10 cellular contexts compared by ENCODE assay signal in genomic region chr17:28320215-28321061, GRCh38. TPM values are rescaled to one million over a fixed set of nuclear protein-coding genes. Genes with fewer than 3 reads are reported as not detected.
A peak's percentile ranks its signal among the peaks of the same experiment; 100 is the strongest.
DNase-seq lines count a peak whose midpoint lies in the region; TF ChIP-seq lines count a peak whose summit lies in the region.
"Had no signal": no experiment of that assay in that cellular context is flagged by ENCODE, and none has a peak within 500 bp of the region (broad histone marks: within the 10 kb centered on the region; RNA-seq: fewer than 3 reads in every experiment).

No MANE protein-coding gene starts in this region.

- H3K4me3 ChIP-seq in GM12864 (ENCODE audit: low read depth, low read length) (peak overlapping the region; percentile 74), OCI-LY1 (ENCODE audit: low read depth, low read length, poor library complexity, severe bottlenecking) (peak overlapping the region; percentile 87)

- H3K4me3 Mint-ChIP-seq in endothelial cell (ENCODE audit: unreplicated experiment) (peak overlapping the region; percentile 96), osteocyte (ENCODE audit: unreplicated experiment) (peak overlapping the region; percentile 90)

- H3K79me2 ChIP-seq in OCI-LY1 (ENCODE audit: insufficient read depth, low read length): peaks cover 54% of the 10 kb centered on the region

- H3K9ac ChIP-seq in OCI-LY1 (ENCODE audit: low read length): peak overlapping the region; percentile 97

- H3K27ac ChIP-seq in OCI-LY1 (ENCODE audit: low read depth, low read length, poor library complexity, severe bottlenecking): peak overlapping the region; percentile 59

- no peaks in the 10 kb centered on the region for H3K9me2 ChIP-seq in OCI-LY1 (ENCODE audit: low read depth, low read length)

- peaks cover 25% of the 10 kb centered on the region; the same call in 1 of the 2 replicates for H3K36me3 ChIP-seq in OCI-LY1 (ENCODE audit: insufficient read depth, low read length)

- H4K20me1 ChIP-seq in OCI-LY1 (ENCODE audit: insufficient read depth, low read length): no peaks in the 10 kb centered on the region

- peak overlapping the region; percentile 86 for H3K4me2 ChIP-seq in OCI-LY1 (ENCODE audit: low read length)

- H2AFZ ChIP-seq in OCI-LY1 (ENCODE audit: low read length): no peak overlapping the region

- H3K36me3 Mint-ChIP-seq in endothelial cell (ENCODE audit: low read depth, unreplicated experiment): no peaks in the 10 kb centered on the region
- H3K36me3 Mint-ChIP-seq in osteocyte (ENCODE audit: unreplicated experiment): no peaks in the 10 kb centered on the region

- peaks cover 39% of the 10 kb centered on the region for H3K4me1 Mint-ChIP-seq in endothelial cell (ENCODE audit: unreplicated experiment)
- peaks cover 56% of the 10 kb centered on the region for H3K4me1 Mint-ChIP-seq in osteocyte (ENCODE audit: unreplicated experiment)

- H3K9me3 Mint-ChIP-seq in endothelial cell (ENCODE audit: unreplicated experiment): peaks cover 6% of the 10 kb centered on the region
- no peaks in the 10 kb centered on the region for H3K9me3 Mint-ChIP-seq in osteocyte (ENCODE audit: unreplicated experiment)

- peaks cover 40% of the 10 kb centered on the region for H3K4me1 ChIP-seq in OCI-LY1 (ENCODE audit: insufficient read depth, low read length, severe bottlenecking)

- no peaks in the 10 kb centered on the region for H3K9me3 ChIP-seq in OCI-LY1 (ENCODE audit: low read length)

- TF ChIP-seq CTCF in GM12864 (IDR thresholded peaks at IDR 0.05; ENCODE audit: low read depth, low read length, missing control alignments): no peak
- no peak for TF ChIP-seq CTCF in OCI-LY1 (IDR thresholded peaks at IDR 0.05; ENCODE audit: low read length)
- TF ChIP-seq CTCF in endothelial cell (IDR thresholded peaks at IDR 0.05; ENCODE audit: unreplicated experiment): no peak
- TF ChIP-seq CTCF in osteocyte (IDR thresholded peaks at IDR 0.05): no peak

- H3K27ac Mint-ChIP-seq in endothelial cell (ENCODE audit: unreplicated experiment) (peak overlapping the region; percentile 2), osteocyte (ENCODE audit: unreplicated experiment) (peak overlapping the region; percentile 81)

- no peaks in the 10 kb centered on the region for H3K27me3 ChIP-seq in OCI-LY1 (ENCODE audit: insufficient read depth, low read length)

- H3F3A ChIP-seq in OCI-LY1 (ENCODE audit: insufficient read depth, low read length): no peaks in the 10 kb centered on the region

- H3K27me3 Mint-ChIP-seq in endothelial cell (ENCODE audit: unreplicated experiment): peaks cover 11% of the 10 kb centered on the region
- H3K27me3 Mint-ChIP-seq in osteocyte (ENCODE audit: unreplicated experiment): no peaks in the 10 kb centered on the region

- DNase-seq in GM12864 (ENCODE audit: low read depth) (no peak), endothelial cell (ENCODE audit: low spot score) (no peak), osteocyte (ENCODE audit: extremely low spot score, unreplicated experiment) (no peak), NOMO-1 treated with DMSO at 0.1 percent for 48 hours (lab: John Stamatoyannopoulos, UW; ENCODE audit: unreplicated experiment) (no peak), NCI-H510A (lab: John Stamatoyannopoulos, UW) (no peak), islet precursor cell (no peak), HuH-7 (ENCODE audit: low spot score) (no peak)
- DNase-seq: hypothalamus, NCI-H748 treated with DMSO at 0.1 percent for 48 hours had no signal

RNA-seq across cellular contexts. Expression of gene TMEM97, which starts 1.4 kb away (rescaled TPM):
- total RNA-seq in endothelial cell (ENCODE audit: unreplicated experiment) (59.4 TPM), osteocyte (58.5 and 60.5 TPM in 2 replicates)

RNA-seq across cellular contexts. Expression of gene IFT20, which starts 14.8 kb away (rescaled TPM):
- total RNA-seq in endothelial cell (ENCODE audit: unreplicated experiment) (47.2 TPM), osteocyte (55.3 and 61.9 TPM in 2 replicates)

RNA-seq across cellular contexts. Expression of gene TNFAIP1, which starts 15.1 kb away (rescaled TPM):
- total RNA-seq in endothelial cell (ENCODE audit: unreplicated experiment) (104 TPM), osteocyte (57.0 and 59.2 TPM in 2 replicates)

RNA-seq across cellular contexts. Expression of gene POLDIP2, which starts 36.9 kb away (rescaled TPM):
- 57.2 TPM for total RNA-seq in endothelial cell (ENCODE audit: unreplicated experiment)
- total RNA-seq in osteocyte: 79.8 and 80.2 TPM in 2 replicates

RNA-seq across cellular contexts. Expression of gene SEBOX, which starts 44.6 kb away (rescaled TPM):
- total RNA-seq in endothelial cell (ENCODE audit: unreplicated experiment): not detected
- not detected in 2 replicates for total RNA-seq in osteocyte
